Comparison of ENCODE assay signal across 26 cellular contexts in the genomic region with DNA sequence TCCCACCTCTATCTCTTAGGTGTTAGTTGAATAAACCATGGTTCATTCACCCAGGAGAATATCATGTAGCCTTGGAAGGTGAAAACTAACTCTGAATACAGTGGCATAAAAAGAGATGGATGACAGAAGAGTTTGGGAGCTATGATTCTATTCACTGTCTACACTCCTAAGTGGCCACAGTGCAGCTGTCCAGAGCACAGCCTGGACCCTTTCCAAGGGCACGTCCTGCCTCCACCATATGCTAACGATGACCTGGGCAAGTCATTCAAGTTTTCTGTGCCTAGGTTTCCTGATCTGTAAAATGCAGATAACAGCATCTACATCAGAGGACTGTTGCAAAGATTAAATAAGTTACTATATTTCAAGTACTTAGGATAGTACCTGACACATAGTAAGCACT.
"Had no signal": no experiment of that assay in that cellular context is flagged by ENCODE, and none has a peak within 500 bp of the region (broad histone marks: within the 10 kb centered on the region; RNA-seq: fewer than 3 reads in every experiment).

No MANE protein-coding gene starts in this region.

- H3K4me1 ChIP-seq: stomach, suprapubic skin, testis, thyroid gland, tibial artery, tibial nerve, transverse colon, upper lobe of left lung, upper lobe of right lung, uterus, vagina had no signal

- H3K27me3 ChIP-seq: stomach, suprapubic skin, testis, thyroid gland, tibial artery, tibial nerve, transverse colon, upper lobe of left lung, upper lobe of right lung, uterus, vagina had no signal

- DNase-seq: stimulated activated CD4-positive, alpha-beta T cell treated with anti-CD3 and anti-CD28 coated beads, Interleukin-2, amount 100 ng/mL, for 48 hours; stimulated activated CD4-positive, alpha-beta T cell treated with anti-CD3 and anti-CD28 coated beads, Interleukin-4, amount 100 ng/mL, for 1 hour; stimulated activated CD4-positive, alpha-beta T cell treated with anti-CD3 and anti-CD28 coated beads, Interleukin-4, amount 100 ng/mL, for 24 hours; stimulated activated CD4-positive, alpha-beta T cell treated with anti-CD3 and anti-CD28 coated beads, Interleukin-4, amount 100 ng/mL, for 4 hours; stimulated activated CD8-positive, alpha-beta memory T cell treated with anti-CD3 and anti-CD28 coated beads, Interleukin-4, amount 100 ng/mL, for 48 hours; stimulated activated naive B cell treated with anti-CD40 and anti-IgM and Interleukin-4, amounts not matched to agents 10 μg/mL and 1 μg/mL and 100 μg/mL, for 72 hours; stimulated activated naive CD4-positive, alpha-beta T cell; stimulated activated naive CD4-positive, alpha-beta T cell treated with Interleukin-2 at 50 U/mL for 16 hours; stimulated activated naive CD8-positive, alpha-beta T cell treated with anti-CD3 and anti-CD28 coated beads, Interleukin-15, amount 100 ng/mL, for 72 hours; stimulated activated naive CD8-positive, alpha-beta T cell treated with anti-CD3 and anti-CD28 coated beads, Interleukin-15, Interleukin-2, amounts not matched to agents 100 U/mL and 50 U/mL, for 24 hours; stomach; substantia nigra; testis; thyroid gland; tibial artery; transverse colon; trophoblast cell; upper lobe of left lung; upper lobe of right lung; uterus had no signal

- H3K4me3 ChIP-seq: stomach, suprapubic skin, testis, thoracic aorta, thyroid gland, tibial artery, tibial nerve, transverse colon, upper lobe of left lung, upper lobe of right lung, uterus, vagina had no signal

- ATAC-seq: stimulated activated effector memory CD8-positive, alpha-beta T cell treated with anti-CD3 and anti-CD28 coated beads, Interleukin-12 subunit alpha, Interleukin-12 subunit beta, amount 100 ng/mL, for 72 hours; stimulated activated memory B cell treated with anti-CD40 and anti-IgM and Interleukin-4, amounts not matched to agents 10 μg/mL and 1 μg/mL and 100 μg/mL, for 72 hours; stimulated activated naive B cell treated with anti-CD40 and anti-IgM and Interleukin-4, amounts not matched to agents 10 μg/mL and 1 μg/mL and 100 μg/mL, for 72 hours; stimulated activated naive CD8-positive, alpha-beta T cell treated with anti-CD3 and anti-CD28 coated beads, Interleukin-15, amount 100 ng/mL, for 72 hours; stimulated activated naive CD8-positive, alpha-beta T cell treated with anti-CD3 and anti-CD28 coated beads, Interleukin-15, Interleukin-2, amounts not matched to agents 100 U/mL and 50 U/mL, for 24 hours; upper lobe of right lung had no signal

- H3K36me3 ChIP-seq: stomach, suprapubic skin, thoracic aorta, thyroid gland, tibial artery, tibial nerve, transverse colon, upper lobe of left lung, upper lobe of right lung, uterus, vagina had no signal

- H3K27ac ChIP-seq: stomach, suprapubic skin, testis, thoracic aorta, thyroid gland, tibial artery, tibial nerve, transverse colon, upper lobe of left lung, upper lobe of right lung, uterus, vagina had no signal

- H3K9me3 ChIP-seq: stomach, suprapubic skin, testis, thoracic aorta, thyroid gland, tibial artery, tibial nerve, transverse colon, upper lobe of left lung, upper lobe of right lung, uterus, vagina had no signal
